ENCODE assay signal across 1 cellular context in genomic region chr16:57690782-57691471, GRCh38.
TF ChIP-seq lines count a peak whose summit lies in the region.

No MANE protein-coding gene starts in this region.

TF ChIP-seq in IMR-90, 13 proteins besides CTCF, POLR2A, EP300 and RAD21:
- TF ChIP-seq MAZ (IDR thresholded peaks at IDR 0.05; ENCODE audit: borderline replicate concordance, low read depth, low read length) (no peak), NFE2L2 (IDR thresholded peaks at IDR 0.05; ENCODE audit: low read depth, low read length) (no peak), RCOR1 (IDR thresholded peaks at IDR 0.05; ENCODE audit: insufficient replicate concordance, low read length) (no peak), CEBPB (IDR thresholded peaks at IDR 0.05; ENCODE audit: low read depth, low read length) (no peak; the same call in 1 of the 2 replicates), MAFK (IDR thresholded peaks at IDR 0.05; ENCODE audit: low read depth, low read length) (no peak), RFX5 (IDR thresholded peaks at IDR 0.05; ENCODE audit: low read depth, low read length) (no peak)
